ENCODE assay signal across 1 cellular context in genomic region chr2:101386599-101387150, GRCh38.
TF ChIP-seq lines count a peak whose summit lies in the region.

No MANE protein-coding gene starts in this region.

TF ChIP-seq in HepG2, 621 proteins besides CTCF, POLR2A, EP300 and RAD21 (continued from another document and continues in another):
- TF ChIP-seq, protein P1, sequence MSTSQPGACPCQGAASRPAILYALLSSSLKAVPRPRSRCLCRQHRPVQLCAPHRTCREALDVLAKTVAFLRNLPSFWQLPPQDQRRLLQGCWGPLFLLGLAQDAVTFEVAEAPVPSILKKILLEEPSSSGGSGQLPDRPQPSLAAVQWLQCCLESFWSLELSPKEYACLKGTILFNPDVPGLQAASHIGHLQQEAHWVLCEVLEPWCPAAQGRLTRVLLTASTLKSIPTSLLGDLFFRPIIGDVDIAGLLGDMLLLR (CRISPR knock-in tag; IDR thresholded peaks at IDR 0.05), result 0 out of 2 replicates have a peak, but pooled peaks have one; percentile 21
- TF ChIP-seq ZNF547 (CRISPR knock-in tag; IDR thresholded peaks at IDR 0.05) (peak; percentile 55; the same call in 1 of the 2 replicates), EZH2 (conservative IDR thresholded peaks at IDR 0.05; ENCODE audit: low read depth, low read length) (0 out of 2 replicates have a peak, but pooled peaks have one; percentile 53), HNF4A (CRISPR knock-in tag; IDR thresholded peaks at IDR 0.05) (no peak), ZNF274 (CRISPR knock-in tag; IDR thresholded peaks at IDR 0.05) (peak; percentile 64; the same call in 1 of the 2 replicates), DNMT1 (CRISPR knock-in tag; IDR thresholded peaks at IDR 0.05) (peak; percentile 71; the same call in 1 of the 2 replicates), ZNF891 (CRISPR knock-in tag; IDR thresholded peaks at IDR 0.05) (peak; percentile 70; the same call in 1 of the 2 replicates), POGZ (CRISPR knock-in tag; IDR thresholded peaks at IDR 0.05) (0 out of 2 replicates have a peak, but pooled peaks have one; percentile 10), ZNF335 (CRISPR knock-in tag; IDR thresholded peaks at IDR 0.05) (0 out of 2 replicates have a peak, but pooled peaks have one; percentile 42), PHB2 (IDR thresholded peaks at IDR 0.05; ENCODE audit: partially characterized antibody) (no peak), KDM5B (CRISPR knock-in tag; IDR thresholded peaks at IDR 0.05; ENCODE audit: borderline replicate concordance) (peak; percentile 36; the same call in 1 of the 2 replicates), LCORL (IDR thresholded peaks at IDR 0.05) (no peak), LCORL (CRISPR knock-in tag; IDR thresholded peaks at IDR 0.05) (peak; percentile 30; the same call in 1 of the 2 replicates), ZFY (CRISPR knock-in tag; IDR thresholded peaks at IDR 0.05) (0 out of 2 replicates have a peak, but pooled peaks have one; percentile 29), ZBTB39 (CRISPR knock-in tag; IDR thresholded peaks at IDR 0.05) (peak; percentile 64; the same call in 1 of the 2 replicates), NRL (CRISPR knock-in tag; IDR thresholded peaks at IDR 0.05; ENCODE audit: borderline replicate concordance) (0 out of 2 replicates have a peak, but pooled peaks have one; percentile 63), HNRNPL (IDR thresholded peaks at IDR 0.05; ENCODE audit: low read depth, low read length) (0 out of 2 replicates have a peak, but pooled peaks have one; percentile 5), ZSCAN21 (CRISPR knock-in tag; IDR thresholded peaks at IDR 0.05; ENCODE audit: borderline replicate concordance) (peak; percentile 36; the same call in 1 of the 2 replicates), SPEN (CRISPR knock-in tag; IDR thresholded peaks at IDR 0.05; ENCODE audit: low read depth) (no peak), ZNF777 (CRISPR knock-in tag; IDR thresholded peaks at IDR 0.05) (peak; percentile 47; the same call in 1 of the 2 replicates), ZNF883 (CRISPR knock-in tag; IDR thresholded peaks at IDR 0.05; ENCODE audit: not compliant biosample characterization) (peak; percentile 51)
- TF ChIP-seq, protein P2, sequence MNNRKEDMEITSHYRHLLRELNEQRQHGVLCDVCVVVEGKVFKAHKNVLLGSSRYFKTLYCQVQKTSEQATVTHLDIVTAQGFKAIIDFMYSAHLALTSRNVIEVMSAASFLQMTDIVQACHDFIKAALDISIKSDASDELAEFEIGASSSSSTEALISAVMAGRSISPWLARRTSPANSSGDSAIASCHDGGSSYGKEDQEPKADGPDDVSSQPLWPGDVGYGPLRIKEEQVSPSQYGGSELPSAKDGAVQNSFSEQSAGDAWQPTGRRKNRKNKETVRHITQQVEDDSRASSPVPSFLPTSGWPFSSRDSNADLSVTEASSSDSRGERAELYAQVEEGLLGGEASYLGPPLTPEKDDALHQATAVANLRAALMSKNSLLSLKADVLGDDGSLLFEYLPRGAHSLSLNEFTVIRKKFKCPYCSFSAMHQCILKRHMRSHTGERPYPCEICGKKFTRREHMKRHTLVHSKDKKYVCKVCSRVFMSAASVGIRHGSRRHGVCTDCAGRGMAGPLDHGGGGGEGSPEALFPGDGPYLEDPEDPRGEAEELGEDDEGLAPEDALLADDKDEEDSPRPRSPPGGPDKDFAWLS (CRISPR knock-in tag; IDR thresholded peaks at IDR 0.05; ENCODE audit: borderline replicate concordance), result no peak
- TF ChIP-seq, protein P3, sequence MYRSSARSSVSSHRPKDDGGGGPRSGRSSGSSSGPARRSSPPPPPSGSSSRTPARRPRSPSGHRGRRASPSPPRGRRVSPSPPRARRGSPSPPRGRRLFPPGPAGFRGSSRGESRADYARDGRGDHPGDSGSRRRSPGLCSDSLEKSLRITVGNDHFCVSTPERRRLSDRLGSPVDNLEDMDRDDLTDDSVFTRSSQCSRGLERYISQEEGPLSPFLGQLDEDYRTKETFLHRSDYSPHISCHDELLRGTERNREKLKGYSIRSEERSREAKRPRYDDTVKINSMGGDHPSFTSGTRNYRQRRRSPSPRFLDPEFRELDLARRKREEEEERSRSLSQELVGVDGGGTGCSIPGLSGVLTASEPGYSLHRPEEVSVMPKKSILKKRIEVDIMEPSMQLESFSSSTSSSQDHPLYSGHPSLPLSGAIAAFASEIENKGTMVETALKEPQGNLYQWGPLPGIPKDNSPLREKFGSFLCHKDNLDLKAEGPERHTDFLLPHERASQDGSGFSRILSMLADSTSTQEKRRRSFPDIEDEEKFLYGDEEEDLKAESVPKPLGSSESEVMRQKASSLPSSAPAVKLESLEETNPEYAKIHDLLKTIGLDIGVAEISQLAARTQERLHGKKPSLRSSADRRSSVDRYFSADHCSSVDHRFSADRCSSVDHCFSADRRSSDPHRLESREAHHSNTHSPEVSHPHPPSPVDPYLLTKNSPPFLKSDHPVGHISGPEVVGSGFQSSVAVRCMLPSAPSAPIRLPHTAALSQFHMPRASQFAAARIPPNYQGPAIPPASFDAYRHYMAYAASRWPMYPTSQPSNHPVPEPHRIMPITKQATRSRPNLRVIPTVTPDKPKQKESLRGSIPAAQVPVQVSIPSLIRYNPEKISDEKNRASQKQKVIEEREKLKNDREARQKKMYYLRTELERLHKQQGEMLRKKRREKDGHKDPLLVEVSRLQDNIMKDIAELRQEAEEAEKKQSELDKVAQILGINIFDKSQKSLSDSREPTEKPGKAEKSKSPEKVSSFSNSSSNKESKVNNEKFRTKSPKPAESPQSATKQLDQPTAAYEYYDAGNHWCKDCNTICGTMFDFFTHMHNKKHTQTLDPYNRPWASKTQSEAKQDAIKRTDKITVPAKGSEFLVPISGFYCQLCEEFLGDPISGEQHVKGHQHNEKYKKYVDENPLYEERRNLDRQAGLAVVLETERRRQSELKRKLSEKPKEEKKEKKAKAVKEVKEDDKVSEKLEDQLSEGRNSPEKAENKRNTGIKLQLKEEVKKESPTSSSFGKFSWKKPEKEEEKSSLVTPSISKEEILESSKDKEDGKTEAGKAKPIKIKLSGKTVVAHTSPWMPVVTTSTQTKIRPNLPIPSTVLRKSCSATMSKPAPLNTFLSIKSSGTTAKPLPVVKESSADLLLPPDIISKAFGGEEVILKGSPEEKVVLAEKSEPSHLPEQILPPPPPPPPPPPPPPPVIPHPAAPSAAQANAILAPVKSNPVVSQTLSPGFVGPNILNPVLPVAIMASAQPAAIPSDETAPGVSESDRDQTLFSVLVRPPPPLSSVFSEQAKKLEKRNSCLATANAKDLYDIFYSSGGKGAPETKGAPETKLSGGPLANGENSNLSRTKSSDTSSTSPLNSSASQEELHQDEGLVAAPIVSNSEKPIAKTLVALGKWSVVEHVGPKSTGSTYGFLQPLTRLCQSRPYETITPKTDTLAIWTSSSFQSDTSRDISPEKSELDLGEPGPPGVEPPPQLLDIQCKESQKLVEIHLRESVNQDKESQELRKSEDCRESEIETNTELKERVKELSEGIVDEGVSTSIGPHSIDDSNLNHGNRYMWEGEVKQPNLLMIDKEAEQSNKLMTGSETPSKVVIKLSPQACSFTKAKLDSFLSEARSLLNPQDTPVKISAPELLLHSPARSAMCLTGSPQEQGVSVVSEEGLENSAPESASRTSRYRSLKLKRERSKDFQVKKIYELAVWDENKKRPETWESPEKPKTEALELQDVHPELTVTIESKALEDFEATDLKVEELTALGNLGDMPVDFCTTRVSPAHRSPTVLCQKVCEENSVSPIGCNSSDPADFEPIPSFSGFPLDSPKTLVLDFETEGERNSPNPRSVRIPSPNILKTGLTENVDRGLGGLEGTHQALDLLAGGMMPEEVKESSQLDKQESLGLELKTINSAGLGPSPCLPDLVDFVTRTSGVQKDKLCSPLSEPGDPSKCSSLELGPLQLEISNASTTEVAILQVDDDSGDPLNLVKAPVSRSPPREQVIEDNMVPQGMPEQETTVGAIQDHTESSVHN (CRISPR knock-in tag; IDR thresholded peaks at IDR 0.05), result peak; percentile 56; the same call in 1 of the 2 replicates
- TF ChIP-seq, protein P4, sequence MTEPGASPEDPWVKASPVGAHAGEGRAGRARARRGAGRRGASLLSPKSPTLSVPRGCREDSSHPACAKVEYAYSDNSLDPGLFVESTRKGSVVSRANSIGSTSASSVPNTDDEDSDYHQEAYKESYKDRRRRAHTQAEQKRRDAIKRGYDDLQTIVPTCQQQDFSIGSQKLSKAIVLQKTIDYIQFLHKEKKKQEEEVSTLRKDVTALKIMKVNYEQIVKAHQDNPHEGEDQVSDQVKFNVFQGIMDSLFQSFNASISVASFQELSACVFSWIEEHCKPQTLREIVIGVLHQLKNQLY (CRISPR knock-in tag; IDR thresholded peaks at IDR 0.05), result no peak
- TF ChIP-seq, protein P5, sequence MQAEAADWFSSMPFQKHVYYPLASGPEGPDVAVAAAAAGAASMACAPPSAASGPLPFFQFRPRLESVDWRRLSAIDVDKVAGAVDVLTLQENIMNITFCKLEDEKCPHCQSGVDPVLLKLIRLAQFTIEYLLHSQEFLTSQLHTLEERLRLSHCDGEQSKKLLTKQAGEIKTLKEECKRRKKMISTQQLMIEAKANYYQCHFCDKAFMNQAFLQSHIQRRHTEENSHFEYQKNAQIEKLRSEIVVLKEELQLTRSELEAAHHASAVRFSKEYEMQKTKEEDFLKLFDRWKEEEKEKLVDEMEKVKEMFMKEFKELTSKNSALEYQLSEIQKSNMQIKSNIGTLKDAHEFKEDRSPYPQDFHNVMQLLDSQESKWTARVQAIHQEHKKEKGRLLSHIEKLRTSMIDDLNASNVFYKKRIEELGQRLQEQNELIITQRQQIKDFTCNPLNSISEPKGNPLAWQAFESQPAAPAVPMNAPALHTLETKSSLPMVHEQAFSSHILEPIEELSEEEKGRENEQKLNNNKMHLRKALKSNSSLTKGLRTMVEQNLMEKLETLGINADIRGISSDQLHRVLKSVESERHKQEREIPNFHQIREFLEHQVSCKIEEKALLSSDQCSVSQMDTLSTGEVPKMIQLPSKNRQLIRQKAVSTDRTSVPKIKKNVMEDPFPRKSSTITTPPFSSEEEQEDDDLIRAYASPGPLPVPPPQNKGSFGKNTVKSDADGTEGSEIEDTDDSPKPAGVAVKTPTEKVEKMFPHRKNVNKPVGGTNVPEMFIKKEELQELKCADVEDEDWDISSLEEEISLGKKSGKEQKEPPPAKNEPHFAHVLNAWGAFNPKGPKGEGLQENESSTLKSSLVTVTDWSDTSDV (CRISPR knock-in tag; IDR thresholded peaks at IDR 0.05), result peak; percentile 70; the same call in 1 of the 2 replicates
- TF ChIP-seq, protein P6, sequence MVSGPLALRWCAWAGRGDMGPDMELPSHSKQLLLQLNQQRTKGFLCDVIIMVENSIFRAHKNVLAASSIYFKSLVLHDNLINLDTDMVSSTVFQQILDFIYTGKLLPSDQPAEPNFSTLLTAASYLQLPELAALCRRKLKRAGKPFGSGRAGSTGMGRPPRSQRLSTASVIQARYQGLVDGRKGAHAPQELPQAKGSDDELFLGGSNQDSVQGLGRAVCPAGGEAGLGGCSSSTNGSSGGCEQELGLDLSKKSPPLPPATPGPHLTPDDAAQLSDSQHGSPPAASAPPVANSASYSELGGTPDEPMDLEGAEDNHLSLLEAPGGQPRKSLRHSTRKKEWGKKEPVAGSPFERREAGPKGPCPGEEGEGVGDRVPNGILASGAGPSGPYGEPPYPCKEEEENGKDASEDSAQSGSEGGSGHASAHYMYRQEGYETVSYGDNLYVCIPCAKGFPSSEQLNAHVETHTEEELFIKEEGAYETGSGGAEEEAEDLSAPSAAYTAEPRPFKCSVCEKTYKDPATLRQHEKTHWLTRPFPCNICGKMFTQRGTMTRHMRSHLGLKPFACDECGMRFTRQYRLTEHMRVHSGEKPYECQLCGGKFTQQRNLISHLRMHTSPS (CRISPR knock-in tag; IDR thresholded peaks at IDR 0.05; ENCODE audit: low read depth), result 0 out of 2 replicates have a peak, but pooled peaks have one; percentile 8
- TF ChIP-seq, protein P7, sequence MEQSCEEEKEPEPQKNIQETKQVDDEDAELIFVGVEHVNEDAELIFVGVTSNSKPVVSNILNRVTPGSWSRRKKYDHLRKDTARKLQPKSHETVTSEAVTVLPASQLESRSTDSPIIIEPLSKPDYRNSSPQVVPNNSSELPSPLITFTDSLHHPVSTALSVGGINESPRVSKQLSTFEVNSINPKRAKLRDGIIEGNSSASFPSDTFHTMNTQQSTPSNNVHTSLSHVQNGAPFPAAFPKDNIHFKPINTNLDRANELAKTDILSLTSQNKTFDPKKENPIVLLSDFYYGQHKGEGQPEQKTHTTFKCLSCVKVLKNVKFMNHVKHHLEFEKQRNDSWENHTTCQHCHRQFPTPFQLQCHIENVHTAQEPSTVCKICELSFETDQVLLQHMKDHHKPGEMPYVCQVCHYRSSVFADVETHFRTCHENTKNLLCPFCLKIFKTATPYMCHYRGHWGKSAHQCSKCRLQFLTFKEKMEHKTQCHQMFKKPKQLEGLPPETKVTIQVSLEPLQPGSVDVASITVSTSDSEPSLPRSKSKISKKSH (CRISPR knock-in tag; IDR thresholded peaks at IDR 0.05; ENCODE audit: borderline replicate concordance), result peak; percentile 70; the same call in 1 of the 2 replicates
- TF ChIP-seq, protein P8, sequence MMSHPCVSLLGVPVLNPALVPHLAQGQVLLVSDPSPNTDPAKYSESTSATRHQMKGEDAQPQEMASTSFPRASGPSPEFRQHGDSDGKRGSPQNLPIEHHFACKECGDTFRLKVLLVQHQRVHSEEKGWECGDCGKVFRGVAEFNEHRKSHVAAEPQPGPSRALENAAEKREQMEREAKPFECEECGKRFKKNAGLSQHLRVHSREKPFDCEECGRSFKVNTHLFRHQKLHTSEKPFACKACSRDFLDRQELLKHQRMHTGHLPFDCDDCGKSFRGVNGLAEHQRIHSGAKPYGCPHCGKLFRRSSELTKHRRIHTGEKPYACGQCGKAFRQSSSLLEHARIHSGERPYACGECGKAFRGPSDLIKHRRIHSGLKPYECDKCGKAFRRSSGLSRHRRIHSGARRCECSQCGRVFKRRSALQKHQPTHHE (CRISPR knock-in tag; IDR thresholded peaks at IDR 0.05; ENCODE audit: borderline replicate concordance), result peak; percentile 62; the same call in 1 of the 2 replicates
- TF ChIP-seq, protein P9, sequence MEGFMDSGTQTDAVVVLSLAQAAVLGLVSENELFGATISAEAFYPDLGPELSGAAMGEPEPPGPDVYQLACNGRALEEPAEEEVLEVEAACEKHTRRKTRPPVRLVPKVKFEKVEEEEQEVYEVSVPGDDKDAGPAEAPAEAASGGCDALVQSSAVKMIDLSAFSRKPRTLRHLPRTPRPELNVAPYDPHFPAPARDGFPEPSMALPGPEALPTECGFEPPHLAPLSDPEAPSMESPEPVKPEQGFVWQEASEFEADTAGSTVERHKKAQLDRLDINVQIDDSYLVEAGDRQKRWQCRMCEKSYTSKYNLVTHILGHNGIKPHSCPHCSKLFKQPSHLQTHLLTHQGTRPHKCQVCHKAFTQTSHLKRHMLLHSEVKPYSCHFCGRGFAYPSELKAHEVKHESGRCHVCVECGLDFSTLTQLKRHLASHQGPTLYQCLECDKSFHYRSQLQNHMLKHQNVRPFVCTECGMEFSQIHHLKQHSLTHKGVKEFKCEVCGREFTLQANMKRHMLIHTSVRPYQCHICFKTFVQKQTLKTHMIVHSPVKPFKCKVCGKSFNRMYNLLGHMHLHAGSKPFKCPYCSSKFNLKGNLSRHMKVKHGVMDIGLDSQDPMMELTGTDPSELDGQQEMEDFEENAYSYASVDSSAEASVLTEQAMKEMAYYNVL (CRISPR knock-in tag; IDR thresholded peaks at IDR 0.05; ENCODE audit: borderline replicate concordance), result peak; percentile 59; the same call in 1 of the 2 replicates
